ENCODE assay signal across 19 cellular contexts in the genomic region with DNA sequence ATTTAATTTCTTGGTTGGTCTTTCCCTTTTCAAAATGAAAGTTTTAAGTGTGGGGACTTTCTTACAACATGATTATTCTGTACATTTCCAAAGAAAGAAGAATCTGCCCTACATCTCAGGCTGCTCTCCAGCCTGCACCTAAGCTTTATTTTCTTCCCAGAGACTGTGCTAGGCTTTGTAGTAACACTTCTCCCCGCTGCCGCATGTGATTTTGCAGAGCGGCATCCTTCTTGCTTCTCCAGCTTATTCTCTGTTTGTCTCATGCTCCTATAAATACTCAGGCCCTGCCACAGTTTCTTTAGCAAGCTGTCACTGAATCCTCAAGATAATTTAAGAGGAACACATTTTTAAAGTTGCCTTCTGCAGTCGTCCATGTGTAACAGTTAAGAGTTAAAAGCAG. TPM values are rescaled to one million over a fixed set of nuclear protein-coding genes. Genes with fewer than 3 reads are reported as not detected.
DNase-seq lines count a peak whose midpoint lies in the region.
"Had no signal": no experiment of that assay in that cellular context is flagged by ENCODE, and none has a peak within 500 bp of the region (broad histone marks: within the 10 kb centered on the region; RNA-seq: fewer than 3 reads in every experiment).

No MANE protein-coding gene starts in this region.

- intact Hi-C loops in posterior cingulate gyrus (cut with DNase I), result no loop called here
- intact Hi-C loops in CD4-positive, alpha-beta memory T cell (cut with micrococcal nuclease), result no loop called here

- H3K27ac ChIP-seq in CD4-positive, alpha-beta memory T cell (ENCODE audit: low read depth, low read length), result no peak overlapping the region
- H3K27ac ChIP-seq: A549, C4-2B had no signal

- no peak overlapping the region for H3K4me3 ChIP-seq in CD4-positive, alpha-beta memory T cell (ENCODE audit: low read length in 2 of 2)
- H3K4me3 ChIP-seq: A549, GM12878, GM23338 had no signal

- no peaks in the 10 kb centered on the region for H3K4me1 ChIP-seq in CD4-positive, alpha-beta memory T cell (ENCODE audit: insufficient read depth, low read length)

- H3K4me1 Mint-ChIP-seq in CD4-positive, alpha-beta memory T cell, result no peaks in the 10 kb centered on the region
- H3K4me1 Mint-ChIP-seq: CD4-positive, CD25-positive, alpha-beta regulatory T cell; CD8-positive, alpha-beta memory T cell had no signal

- peaks cover 0 to 5% (median 0%) of the 10 kb centered on the region in 8 donors for H3K9me3 Mint-ChIP-seq in CD4-positive, alpha-beta memory T cell
- H3K9me3 Mint-ChIP-seq: GM23338, H9 had no signal

- no peak overlapping the region for H3K4me3 Mint-ChIP-seq in CD4-positive, alpha-beta memory T cell
- H3K4me3 Mint-ChIP-seq: CD4-positive, CD25-positive, alpha-beta regulatory T cell; CD8-positive, alpha-beta memory T cell; GM23338; H9 had no signal

- no peaks in the 10 kb centered on the region for H3K36me3 Mint-ChIP-seq in CD4-positive, alpha-beta memory T cell
- H3K36me3 Mint-ChIP-seq: CD4-positive, CD25-positive, alpha-beta regulatory T cell; CD8-positive, alpha-beta memory T cell had no signal

- CTCF ChIA-PET in CD4-positive, alpha-beta memory T cell (lab: Charles Lee; ENCODE audit: partially characterized antibody), result no interaction called here

- peaks cover 0 to 2% of the 10 kb centered on the region in 2 donors for H3K27me3 Mint-ChIP-seq in CD4-positive, alpha-beta memory T cell
- H3K27me3 Mint-ChIP-seq: CD4-positive, CD25-positive, alpha-beta regulatory T cell had no signal

- DNase-seq in anterior cingulate cortex (lab: John Stamatoyannopoulos, UW) (peak in 36 of 58 donors; percentile 2 to 68 (median 30)), middle frontal gyrus (ENCODE audit: extremely low spot score, low spot score) (peak; percentile 16), posterior cingulate gyrus (peak in 8 of 10 donors; percentile 26 to 93 (median 61)), iPS-NIHi7 (ENCODE audit: extremely low spot score) (no peak), NCI-H1105 (lab: John Stamatoyannopoulos, UW) (no peak)
- DNase-seq in CD4-positive, alpha-beta memory T cell, result no peak
- DNase-seq: 8988T; AML-193; CD4-positive, CD25-positive, alpha-beta regulatory T cell; CD8-positive, alpha-beta memory T cell; DMS 273 treated with DMSO at 0.1 percent for 48 hours; EL; GDM1; H9 had no signal

- H3K27ac Mint-ChIP-seq in CD4-positive, alpha-beta memory T cell, result no peak overlapping the region
- H3K27ac Mint-ChIP-seq: CD4-positive, CD25-positive, alpha-beta regulatory T cell; CD8-positive, alpha-beta memory T cell had no signal

- H3K36me3 ChIP-seq in CD4-positive, alpha-beta memory T cell (ENCODE audit: insufficient read depth, low read length), result no peaks in the 10 kb centered on the region

- no peaks in the 10 kb centered on the region for H3K27me3 ChIP-seq in CD4-positive, alpha-beta memory T cell (ENCODE audit: insufficient read depth, low read length)

- POLR2A ChIA-PET in CD4-positive, alpha-beta memory T cell (lab: Charles Lee; ENCODE audit: partially characterized antibody), result no interaction called here

- no peaks in the 10 kb centered on the region for H3K9me3 ChIP-seq in CD4-positive, alpha-beta memory T cell (ENCODE audit: control insufficient read depth in 1 of 2, low read length in 2 of 2)
- H3K9me3 ChIP-seq: A549 had no signal

RNA-seq across cellular contexts. Expression of a gene that starts 53.6 kb away (rescaled TPM):
- total RNA-seq in CD4-positive, alpha-beta memory T cell, result not detected
- polyA plus RNA-seq in CD4-positive, alpha-beta memory T cell, result not detected
- total RNA-seq: CD4-positive, CD25-positive, alpha-beta regulatory T cell; CD8-positive, alpha-beta memory T cell; GM12878; H4 had no signal
- polyA plus RNA-seq: CD4-positive, CD25-positive, alpha-beta regulatory T cell; CD8-positive, alpha-beta memory T cell; GM12878 had no signal

Comparison
In these comparisons a context has a peak if more than half of its experiments do, and no peak if none do; other contexts are left out.
1. DNase-seq: peak in anterior cingulate cortex (36 of 58), middle frontal gyrus (single experiment) and posterior cingulate gyrus (8 of 10); none in iPS-NIHi7 (single experiment), NCI-H1105 (single experiment) and CD4-positive, alpha-beta memory T cell (0 of 5).